ENCODE assay signal across 15 cellular contexts in genomic region chr5:99348597-99348996, GRCh38.
"Had no signal": no experiment of that assay in that cellular context is flagged by ENCODE, and none has a peak within 500 bp of the region (broad histone marks: within the 10 kb centered on the region; RNA-seq: fewer than 3 reads in every experiment).

No MANE protein-coding gene starts in this region.

- DNase-seq: effector memory CD8-positive, alpha-beta T cell; gastrocnemius medialis; heart right ventricle; hypothalamus; kidney glomerular epithelial cell; mammary epithelial cell; naive thymus-derived CD8-positive, alpha-beta T cell; posterior cingulate gyrus; small intestine; stimulated activated CD4-positive, alpha-beta T cell treated with anti-CD3 and anti-CD28 coated beads, Interleukin-2, amount 100 ng/mL, for 48 hours; stimulated activated naive CD4-positive, alpha-beta T cell treated with Interleukin-2 at 50 U/mL for 16 hours; trophoblast cell had no signal

- H3K9me3 ChIP-seq: gastrocnemius medialis had no signal

- H3K4me3 ChIP-seq: esophagus muscularis mucosa, gastrocnemius medialis, heart right ventricle had no signal

- H3K27ac ChIP-seq: epithelial cell of prostate, esophagus muscularis mucosa, gastrocnemius medialis, heart right ventricle had no signal

- H3K4me1 ChIP-seq: esophagus muscularis mucosa, gastrocnemius medialis, heart right ventricle had no signal

- H3K36me3 ChIP-seq: esophagus muscularis mucosa, gastrocnemius medialis, heart right ventricle had no signal

- ATAC-seq: effector memory CD8-positive, alpha-beta T cell; gastrocnemius medialis; heart right ventricle; left lobe of liver; naive thymus-derived CD8-positive, alpha-beta T cell had no signal

- H3K27me3 ChIP-seq: esophagus muscularis mucosa, gastrocnemius medialis, heart right ventricle had no signal
